In genomic region chr15:42274693-42274971, GRCh38 we compare ENCODE assay signal across 8 cellular contexts. TPM values are rescaled to one million over a fixed set of nuclear protein-coding genes. Genes with fewer than 3 reads are reported as not detected.
DNase-seq lines count a peak whose midpoint lies in the region; ATAC-seq and TF ChIP-seq lines count a peak whose summit lies in the region.

No MANE protein-coding gene starts in this region.

- no peaks in the 10 kb centered on the region for H3K27me3 ChIP-seq in A673 (replicated peaks; ENCODE audit: insufficient read depth, low read depth, low read length, poor library complexity)

- no peaks in the 10 kb centered on the region for H3K9me3 ChIP-seq in A673 (ENCODE audit: low read depth, low read length, poor library complexity, severe bottlenecking)

- no peak for TF ChIP-seq CTCF in A673 (conservative IDR thresholded peaks at IDR 0.05; ENCODE audit: low read depth, low read length)

- H3K36me3 ChIP-seq in A673 (ENCODE audit: insufficient read depth, low read length, poor library complexity, severe bottlenecking) = no peaks in the 10 kb centered on the region

- POLR2A ChIA-PET in A673 (lab: Charles Lee; ENCODE audit: low non-redundant PET) = no interaction called here

- intact Hi-C loops in A673 (cut with micrococcal nuclease; ENCODE audit: unreplicated experiment) = loop anchor here (10.0 kb wide), 1 partner anchor 200 kb away; no protein-coding TSS in a partner anchor

- peaks cover 23% of the 10 kb centered on the region for H3K4me1 ChIP-seq in A673 (ENCODE audit: insufficient read depth, low read length, poor library complexity, severe bottlenecking)

- DNase-seq in A673 (ENCODE audit: low spot score) (no peak), myocyte (ENCODE audit: low read depth) (peak; percentile 6), AML-193 (lab: John Stamatoyannopoulos, UW) (no peak), MV-4-11 (lab: John Stamatoyannopoulos, UW) (no peak), T1000 (lab: John Stamatoyannopoulos, UW) (no peak)
- DNase-seq in central memory CD8-positive, alpha-beta T cell (ENCODE audit: low spot score in 2 of 2) = no peak

- peak overlapping the region; percentile 97 to 99 (median 99) for H3K27ac Mint-ChIP-seq in IgD-negative memory B cell
- peak overlapping the region; percentile 99 for H3K27ac Mint-ChIP-seq in central memory CD8-positive, alpha-beta T cell (ENCODE audit: low read depth)

- peaks cover 4% of the 10 kb centered on the region for H3K36me3 Mint-ChIP-seq in IgD-negative memory B cell
- H3K36me3 Mint-ChIP-seq in central memory CD8-positive, alpha-beta T cell (ENCODE audit: insufficient read depth) = peaks cover 24% of the 10 kb centered on the region

- ATAC-seq in central memory CD8-positive, alpha-beta T cell (replicated peaks; ENCODE audit: extremely low read depth, poor library complexity, severe bottlenecking) = no peak
- ATAC-seq in GM18517 (IDR thresholded peaks at IDR 0.05; ENCODE audit: unreplicated experiment) = no peak

- H3K9me3 Mint-ChIP-seq in IgD-negative memory B cell = no peaks in the 10 kb centered on the region
- no peaks in the 10 kb centered on the region for H3K9me3 Mint-ChIP-seq in central memory CD8-positive, alpha-beta T cell

- CTCF ChIA-PET in A673 (lab: Charles Lee) = no interaction called here

- peaks cover 28 to 39% (median 34%) of the 10 kb centered on the region in 3 donors for H3K4me1 Mint-ChIP-seq in IgD-negative memory B cell
- H3K4me1 Mint-ChIP-seq in central memory CD8-positive, alpha-beta T cell = peaks cover 52% of the 10 kb centered on the region

- H3K4me3 Mint-ChIP-seq in IgD-negative memory B cell = peak overlapping the region; percentile 90 to 100 (median 100)
- H3K4me3 Mint-ChIP-seq in central memory CD8-positive, alpha-beta T cell = peak overlapping the region; percentile 100

- no TSS peak for BruUV-seq in A673 (replicated peaks; lab: Mats Ljungman, UMichigan)

- H3K4me3 ChIP-seq in A673 (ENCODE audit: low read depth, low read length, poor library complexity, severe bottlenecking) = peak overlapping the region; percentile 81

- H3K27ac ChIP-seq in A673 (ENCODE audit: low read depth, low read length, poor library complexity, severe bottlenecking) = peak overlapping the region; percentile 96

- no peaks in the 10 kb centered on the region for H3K27me3 Mint-ChIP-seq in IgD-negative memory B cell
- H3K27me3 Mint-ChIP-seq in central memory CD8-positive, alpha-beta T cell = no peaks in the 10 kb centered on the region

RNA-seq across cellular contexts. Expression of gene TMEM87A, which starts 1.4 kb away (rescaled TPM):
- total RNA-seq in A673 (2021) (46.0 and 53.4 TPM in 2 replicates), myocyte (53.3 and 82.5 TPM in 2 replicates)
- 39.2 TPM for polyA plus RNA-seq in IgD-negative memory B cell
- polyA plus RNA-seq in myocyte (2012) = 32.6 TPM

RNA-seq across cellular contexts. Expression of gene GANC, which starts 1.6 kb away (rescaled TPM):
- 23.7 and 28.2 TPM in 2 replicates for total RNA-seq in A673 (2021)
- 48.0 TPM for polyA plus RNA-seq in IgD-negative memory B cell
- total RNA-seq in myocyte = 23.0 and 27.9 TPM in 2 replicates
- polyA plus RNA-seq in myocyte (2012) = 16.5 TPM
